Comparison of ENCODE assay signal across 37 cellular contexts in genomic region chr11:1455763-1456060, GRCh38.
"Had no signal": no experiment of that assay in that cellular context is flagged by ENCODE, and none has a peak within 500 bp of the region (broad histone marks: within the 10 kb centered on the region; RNA-seq: fewer than 3 reads in every experiment).

No MANE protein-coding gene starts in this region.

- H3K9me3 ChIP-seq: adrenal gland, body of pancreas, breast epithelium had no signal

- ATAC-seq: activated CD8-positive, alpha-beta T cell treated with anti-CD3 and anti-CD28 coated beads for 36 hours; activated naive CD4-positive, alpha-beta T cell treated with anti-CD3 and anti-CD28 coated beads, Interleukin-2, amount 50 U/mL, for 72 hours; activated T-cell treated with anti-CD3 and anti-CD28 coated beads, Interleukin-2, amount 50 U/mL, for 4 hours; activated T-cell treated with anti-CD3 and anti-CD28 coated beads, Interleukin-2, amount 50 U/mL, for 72 hours; activated T-helper 17 cell treated with anti-CD3 and anti-CD28 coated beads, Interleukin-2, amount 50 U/mL, for 72 hours; body of pancreas had no signal

- H3K4me3 Mint-ChIP-seq: activated B cell treated with CpG ODN at 0.5 μM for 24 hours; activated CD4-positive, alpha-beta memory T cell treated with anti-CD3 and anti-CD28 coated beads for 36 hours; activated CD4-positive, alpha-beta T cell treated with anti-CD3 and anti-CD28 coated beads, Interleukin-2, amount 10 ng/mL, durations not matched to agents 24 days and 14 days; activated CD8-positive, alpha-beta T cell treated with anti-CD3 and anti-CD28 coated beads for 36 hours; activated naive CD4-positive, alpha-beta T cell treated with anti-CD3 and anti-CD28 coated beads for 36 hours; activated naive CD8-positive, alpha-beta T cell treated with anti-CD3 and anti-CD28 coated beads for 36 hours; activated T-cell treated with anti-CD3 and anti-CD28 coated beads, Interleukin-2, amount 50 U/mL, for 4 hours; activated T-cell treated with anti-CD3 and anti-CD28 coated beads, Interleukin-2, amount 50 U/mL, for 72 hours; activated T-helper 1 cell treated with anti-CD3 and anti-CD28 coated beads, Interleukin-12 subunit alpha, Interleukin-12 subunit beta, Interleukin-2, Interleukin-4 antibody, amounts not matched to agents 30 ng/mL and 10 ng/mL and 1 ng/mL, durations not matched to agents 14 hours and 24 hours and 36 hours; activated T-helper 17 cell treated with anti-CD3 and anti-CD28 coated beads, Interleukin-2, amount 50 U/mL, for 72 hours; T-helper 1 cell treated with Interleukin-12 subunit alpha and Interleukin-12 subunit beta and Interleukin-4 antibody, amounts not matched to agents 30 μg/mL and 1 μg/mL, for 36 hours; T-helper 2 cell treated with Interferon-gamma antibody and Interleukin-4, amounts not matched to agents 5 μg/mL and 100 μg/mL, for 36 hours had no signal

- H3K27me3 ChIP-seq: adrenal gland, body of pancreas, brain microvascular endothelial cell had no signal

- FAIRE-seq: astrocyte, TTC549 had no signal

- DNase-seq: activated B cell treated with CpG ODN at 0.5 μM for 24 hours; activated CD4-positive, alpha-beta memory T cell treated with anti-CD3 and anti-CD28 coated beads for 36 hours; activated CD4-positive, alpha-beta T cell treated with anti-CD3 and anti-CD28 coated beads for 4 hours; activated CD4-positive, alpha-beta T cell treated with anti-CD3 and anti-CD28 coated beads, Interleukin-2, amount 10 ng/mL, durations not matched to agents 24 days and 14 days; activated CD4-positive, alpha-beta T cell treated with anti-CD3 and anti-CD28 coated beads, Interleukin-2, amount 50 U/mL, for 1 hour; activated CD4-positive, alpha-beta T cell treated with anti-CD3 and anti-CD28 coated beads, Interleukin-2, amount 50 U/mL, for 4 hours; activated CD4-positive, CD25-positive, alpha-beta regulatory T cell treated with anti-CD3 and anti-CD28 coated beads, Interleukin-2, amount 50 U/mL, for 72 hours; activated CD8-positive, alpha-beta memory T cell treated with anti-CD3 and anti-CD28 coated beads, Interleukin-2, amount 50 U/mL, for 4 hours; activated CD8-positive, alpha-beta T cell treated with anti-CD3 and anti-CD28 coated beads for 36 hours; activated effector memory CD4-positive, alpha-beta T cell treated with anti-CD3 and anti-CD28 coated beads, Interleukin-2, amount 50 U/mL, for 16 hours; activated gamma-delta T cell treated with Interleukin-2 at 50 U/mL for 16 hours; activated naive CD4-positive, alpha-beta T cell; activated naive CD4-positive, alpha-beta T cell treated with anti-CD3 and anti-CD28 coated beads for 36 hours; activated naive CD4-positive, alpha-beta T cell treated with anti-CD3 and anti-CD28 coated beads, Interleukin-2, amount 50 U/mL, for 16 hours; activated naive CD8-positive, alpha-beta T cell treated with anti-CD3 and anti-CD28 coated beads for 36 hours; activated T-cell treated with anti-CD3 and anti-CD28 coated beads for 4 hours; activated T-cell treated with anti-CD3 and anti-CD28 coated beads, Interleukin-2, amount 50 U/mL, for 1 hour; activated T-cell treated with anti-CD3 and anti-CD28 coated beads, Interleukin-2, amount 50 U/mL, for 4 hours; activated T-cell treated with anti-CD3 and anti-CD28 coated beads, Interleukin-2, amount 50 U/mL, for 72 hours; amniotic stem cell; aorta; brain microvascular endothelial cell; central memory CD4-positive, alpha-beta T cell; T-helper 1 cell; T-helper 2 cell; T-helper 9 cell had no signal

- H3K9me3 Mint-ChIP-seq: activated B cell treated with CpG ODN at 0.5 μM for 24 hours; activated CD4-positive, alpha-beta memory T cell treated with anti-CD3 and anti-CD28 coated beads for 36 hours; activated CD4-positive, alpha-beta T cell treated with anti-CD3 and anti-CD28 coated beads, Interleukin-2, amount 10 ng/mL, durations not matched to agents 24 days and 14 days; activated CD8-positive, alpha-beta T cell treated with anti-CD3 and anti-CD28 coated beads for 36 hours; activated naive CD4-positive, alpha-beta T cell treated with anti-CD3 and anti-CD28 coated beads for 36 hours; activated naive CD4-positive, alpha-beta T cell treated with anti-CD3 and anti-CD28 coated beads, Interleukin-2, amount 50 U/mL, for 72 hours; activated naive CD8-positive, alpha-beta T cell treated with anti-CD3 and anti-CD28 coated beads for 36 hours; activated T-cell treated with anti-CD3 and anti-CD28 coated beads, Interleukin-2, amount 50 U/mL, for 4 hours; activated T-cell treated with anti-CD3 and anti-CD28 coated beads, Interleukin-2, amount 50 U/mL, for 72 hours; activated T-helper 1 cell treated with anti-CD3 and anti-CD28 coated beads, Interleukin-12 subunit alpha, Interleukin-12 subunit beta, Interleukin-2, Interleukin-4 antibody, amounts not matched to agents 30 ng/mL and 10 ng/mL and 1 ng/mL, durations not matched to agents 14 hours and 24 hours and 36 hours; activated T-helper 17 cell treated with anti-CD3 and anti-CD28 coated beads, Interleukin-2, amount 50 U/mL, for 72 hours; T-helper 1 cell treated with Interleukin-12 subunit alpha and Interleukin-12 subunit beta and Interleukin-4 antibody, amounts not matched to agents 30 μg/mL and 1 μg/mL, for 36 hours; T-helper 2 cell treated with Interferon-gamma antibody and Interleukin-4, amounts not matched to agents 5 μg/mL and 100 μg/mL, for 36 hours had no signal

- H3K27ac Mint-ChIP-seq: activated B cell treated with CpG ODN at 0.5 μM for 24 hours; activated CD4-positive, alpha-beta memory T cell treated with anti-CD3 and anti-CD28 coated beads for 36 hours; activated CD4-positive, alpha-beta T cell treated with anti-CD3 and anti-CD28 coated beads, Interleukin-2, amount 10 ng/mL, durations not matched to agents 24 days and 14 days; activated CD8-positive, alpha-beta T cell treated with anti-CD3 and anti-CD28 coated beads for 36 hours; activated naive CD4-positive, alpha-beta T cell treated with anti-CD3 and anti-CD28 coated beads for 36 hours; activated naive CD4-positive, alpha-beta T cell treated with anti-CD3 and anti-CD28 coated beads, Interleukin-2, amount 50 U/mL, for 72 hours; activated naive CD8-positive, alpha-beta T cell treated with anti-CD3 and anti-CD28 coated beads for 36 hours; activated T-cell treated with anti-CD3 and anti-CD28 coated beads, Interleukin-2, amount 50 U/mL, for 72 hours; activated T-helper 1 cell treated with anti-CD3 and anti-CD28 coated beads, Interleukin-12 subunit alpha, Interleukin-12 subunit beta, Interleukin-2, Interleukin-4 antibody, amounts not matched to agents 30 ng/mL and 10 ng/mL and 1 ng/mL, durations not matched to agents 14 hours and 24 hours and 36 hours; activated T-helper 17 cell treated with anti-CD3 and anti-CD28 coated beads, Interleukin-2, amount 50 U/mL, for 72 hours; T-helper 1 cell treated with Interleukin-12 subunit alpha and Interleukin-12 subunit beta and Interleukin-4 antibody, amounts not matched to agents 30 μg/mL and 1 μg/mL, for 36 hours; T-helper 2 cell treated with Interferon-gamma antibody and Interleukin-4, amounts not matched to agents 5 μg/mL and 100 μg/mL, for 36 hours had no signal

- H3K36me3 Mint-ChIP-seq: activated CD4-positive, alpha-beta memory T cell treated with anti-CD3 and anti-CD28 coated beads for 36 hours; activated naive CD4-positive, alpha-beta T cell treated with anti-CD3 and anti-CD28 coated beads, Interleukin-2, amount 50 U/mL, for 72 hours; activated naive CD8-positive, alpha-beta T cell treated with anti-CD3 and anti-CD28 coated beads for 36 hours had no signal

- H3K36me3 ChIP-seq: adrenal gland, brain microvascular endothelial cell, breast epithelium had no signal

- H3K4me3 ChIP-seq: adrenal gland, body of pancreas, breast epithelium had no signal

- H3K4me1 Mint-ChIP-seq: activated CD4-positive, alpha-beta T cell treated with anti-CD3 and anti-CD28 coated beads, Interleukin-2, amount 10 ng/mL, durations not matched to agents 24 days and 14 days; activated naive CD8-positive, alpha-beta T cell treated with anti-CD3 and anti-CD28 coated beads for 36 hours; activated T-helper 17 cell treated with anti-CD3 and anti-CD28 coated beads, Interleukin-2, amount 50 U/mL, for 72 hours had no signal

- H3K27ac ChIP-seq: adrenal gland, brain microvascular endothelial cell, breast epithelium, VCaP had no signal
